In genomic region chr3:39000008-39000450, GRCh38 we compare ENCODE assay signal across 1 cellular context.
TF ChIP-seq lines count a peak whose summit lies in the region.

No MANE protein-coding gene starts in this region.

TF ChIP-seq in HepG2, 621 proteins besides CTCF, POLR2A, EP300 and RAD21 (continued from another document):
- TF ChIP-seq GMEB1 (CRISPR knock-in tag; IDR thresholded peaks at IDR 0.05; ENCODE audit: borderline replicate concordance) = no peak
- no peak for TF ChIP-seq ZSCAN22 (CRISPR knock-in tag; IDR thresholded peaks at IDR 0.05)
- TF ChIP-seq MIXL1 (CRISPR knock-in tag; IDR thresholded peaks at IDR 0.05) = 0 out of 2 replicates have a peak, but pooled peaks have one; percentile 55
- TF ChIP-seq ZNF609 (CRISPR knock-in tag; IDR thresholded peaks at IDR 0.05; ENCODE audit: borderline replicate concordance) = no peak
- peak; percentile 27; the same call in 1 of the 2 replicates for TF ChIP-seq FOXA3 (CRISPR knock-in tag; IDR thresholded peaks at IDR 0.05)
- 0 out of 4 replicates have a peak, but pooled peaks of 1 of the 2 experiments have one; percentile 15 for TF ChIP-seq MAFK (conservative IDR thresholded peaks at IDR 0.05 in 1 of 2, IDR thresholded peaks at IDR 0.05 in 1 of 2; ENCODE audit: low read length in 2 of 2)
- TF ChIP-seq STAG1 (CRISPR knock-in tag; IDR thresholded peaks at IDR 0.05) = peak; percentile 73
- TF ChIP-seq ZNF660 (CRISPR knock-in tag; IDR thresholded peaks at IDR 0.05; ENCODE audit: borderline replicate concordance, low read depth) = no peak
- peak; percentile 68 for TF ChIP-seq SMC3 (IDR thresholded peaks at IDR 0.05; ENCODE audit: low read length)
- no peak for TF ChIP-seq KAT2B (IDR thresholded peaks at IDR 0.05; ENCODE audit: borderline replicate concordance, low read depth, low read length)
